13 cellular contexts compared by ENCODE assay signal in genomic region chr3:194604837-194605236, GRCh38. TPM values are rescaled to one million over a fixed set of nuclear protein-coding genes. Genes with fewer than 3 reads are reported as not detected.
DNase-seq lines count a peak whose midpoint lies in the region; ATAC-seq, FAIRE-seq and TF ChIP-seq lines count a peak whose summit lies in the region.
"Had no signal": no experiment of that assay in that cellular context is flagged by ENCODE, and none has a peak within 500 bp of the region (broad histone marks: within the 10 kb centered on the region; RNA-seq: fewer than 3 reads in every experiment).

No MANE protein-coding gene starts in this region.

- no peaks in the 10 kb centered on the region for H3K4me1 ChIP-seq in lower lobe of right lung
- no peaks in the 10 kb centered on the region for H3K4me1 ChIP-seq in transverse colon
- H3K4me1 ChIP-seq: right atrium auricular region had no signal

- FAIRE-seq in D721Med (lab: Jason Lieb, UNC), result no peak
- FAIRE-seq: frontal cortex had no signal

- H3K36me3 ChIP-seq in lower lobe of right lung (peaks cover 22% of the 10 kb centered on the region), transverse colon (no peaks in the 10 kb centered on the region)
- H3K36me3 ChIP-seq: right atrium auricular region had no signal

- TF ChIP-seq POLR2A in transverse colon (IDR thresholded peaks at IDR 0.05), result no peak

- no peak overlapping the region for H3K4me3 ChIP-seq in HL-60 (replicated peaks; ENCODE audit: insufficient read depth, low read length)
- H3K4me3 ChIP-seq in WI38 (ENCODE audit: low read depth, low read length), result no peak overlapping the region
- H3K4me3 ChIP-seq in lower lobe of right lung, result no peak overlapping the region
- no peak overlapping the region for H3K4me3 ChIP-seq in transverse colon
- H3K4me3 ChIP-seq: right atrium auricular region had no signal

- TF ChIP-seq CTCF in D721Med (IDR thresholded peaks at IDR 0.05; ENCODE audit: insufficient read depth, missing control alignments) (peak; percentile 9), HL-60 (IDR thresholded peaks at IDR 0.05; ENCODE audit: insufficient read depth, low read length) (peak; percentile 58), WI38 (IDR thresholded peaks at IDR 0.05; ENCODE audit: low read depth, low read length) (peak; percentile 54), lower lobe of right lung (IDR thresholded peaks at IDR 0.05) (peak; percentile 25), transverse colon (IDR thresholded peaks at IDR 0.05) (no peak)

- in situ Hi-C loops in transverse colon (cut with MboI; ENCODE audit: low pct_ligation_motif_present in 1 of 4, low pct_unique_long_range_greater_than_20kb in 1 of 4, low sequenced_read_pairs in 3 of 4), result no loop called here

- H3K27ac ChIP-seq in HL-60 (replicated peaks) (no peak overlapping the region), lower lobe of right lung (no peak overlapping the region), caudate nucleus (ENCODE audit: low read depth, low read length) (no peak overlapping the region), transverse colon (no peak overlapping the region)
- H3K27ac ChIP-seq: right atrium auricular region, RWPE1 had no signal

- intact Hi-C loops in lower lobe of right lung (cut with DNase I) (no loop called here), transverse colon (cut with DNase I; ENCODE audit: low total_unique reads) (no loop called here)

- DNase-seq in D721Med (ENCODE audit: insufficient read length, low spot score) (no peak), HL-60 (ENCODE audit: low read depth in 1 of 2, low spot score in 1 of 2) (no peak), lower lobe of right lung (no peak), caudate nucleus (lab: John Stamatoyannopoulos, UW) (no peak), NCI-H2171 (lab: John Stamatoyannopoulos, UW) (no peak), transverse colon (no peak)
- DNase-seq: activated naive CD4-positive, alpha-beta T cell treated with anti-CD3 and anti-CD28 coated beads, Interleukin-2, amount 10 ng/mL, durations not matched to agents 7 days and 5 days; NCI-H446 treated with DMSO at 0.1 percent for 48 hours had no signal

- 89 to 90% methylated on average over 2 of the region's 2 CpGs for WGBS in transverse colon (ENCODE audit: low coverage in 1 of 2), 2 donors

- H3K9me3 ChIP-seq in lower lobe of right lung (no peaks in the 10 kb centered on the region), transverse colon (no peaks in the 10 kb centered on the region)
- H3K9me3 ChIP-seq: right atrium auricular region had no signal

- no peak for TF ChIP-seq EP300 in transverse colon (IDR thresholded peaks at IDR 0.05; ENCODE audit: low read depth)

- ATAC-seq in lower lobe of right lung (no peak), HG02840 (IDR thresholded peaks at IDR 0.05; ENCODE audit: low FRiP score, unreplicated experiment) (no peak)

- no peaks in the 10 kb centered on the region for H3K27me3 ChIP-seq in HL-60 (ENCODE audit: insufficient read depth, poor library complexity, severe bottlenecking)
- no peaks in the 10 kb centered on the region for H3K27me3 ChIP-seq in lower lobe of right lung (ENCODE audit: low read depth)
- H3K27me3 ChIP-seq in transverse colon, result no peaks in the 10 kb centered on the region
- H3K27me3 ChIP-seq: right atrium auricular region had no signal

RNA-seq across cellular contexts. Expression of gene TMEM44, which starts 28.4 kb away (rescaled TPM):
- total RNA-seq in lower lobe of right lung (22.7 TPM), transverse colon (100 to 1,000 TPM in 1 of 4 donors, 10 to 100 TPM in 3; 52.0 to 101 (median 58.8) TPM)

Comparison
In these comparisons a context has a peak if more than half of its experiments do, and no peak if none do; other contexts are left out.
1. CTCF ChIP-seq: peak in D721Med (single experiment), HL-60 (single experiment), WI38 (single experiment) and lower lobe of right lung (single experiment); none in transverse colon (0 of 5).